8 cellular contexts compared by ENCODE assay signal in genomic region chr3:119293761-119294401, GRCh38. TPM values are rescaled to one million over a fixed set of nuclear protein-coding genes. Genes with fewer than 3 reads are reported as not detected.
A peak's percentile ranks its signal among the peaks of the same experiment; 100 is the strongest.
DNase-seq lines count a peak whose midpoint lies in the region; ATAC-seq lines count a peak whose summit lies in the region.

Gene ARHGAP31 (plus strand): TSS chr3:119294383. CDS start chr3:119294905, 522 bp downstream.

- ATAC-seq in HG02870 (IDR thresholded peaks at IDR 0.05; ENCODE audit: unreplicated experiment), result peak; percentile 47
- ATAC-seq in activated CD8-positive, alpha-beta memory T cell treated with anti-CD3 and anti-CD28 coated beads, Interleukin-2, amount 10 ng/mL, durations not matched to agents 7 days and 5 days, result peak; percentile 72

- H3K36me3 Mint-ChIP-seq in activated CD8-positive, alpha-beta memory T cell treated with anti-CD3 and anti-CD28 coated beads, Interleukin-2, amount 10 ng/mL, durations not matched to agents 7 days and 5 days, result no peaks in the 10 kb centered on the region

- H3K4me1 Mint-ChIP-seq in activated CD8-positive, alpha-beta memory T cell treated with anti-CD3 and anti-CD28 coated beads, Interleukin-2, amount 10 ng/mL, durations not matched to agents 7 days and 5 days, result peaks cover 44% of the 10 kb centered on the region

- DNase-seq in SIG-M5 treated with dmso at 0.1 percent for 504 hours (lab: John Stamatoyannopoulos, UW; ENCODE audit: unreplicated experiment) (peak; percentile 61), SIG-M5 (lab: John Stamatoyannopoulos, UW) (no peak)
- DNase-seq in NK-92 treated with Interleukin-12 subunit alpha and Interleukin-12 subunit beta, amount 100 ng/mL, for 24 hours (lab: John Stamatoyannopoulos, UW), result peak; percentile 57
- peak; percentile 84 for DNase-seq in activated CD8-positive, alpha-beta memory T cell treated with anti-CD3 and anti-CD28 coated beads, Interleukin-2, amount 10 ng/mL, durations not matched to agents 7 days and 5 days
- DNase-seq in stimulated activated CD8-positive, alpha-beta memory T cell treated with anti-CD3 and anti-CD28 coated beads, Interleukin-2, amount 100 ng/mL, for 48 hours (ENCODE audit: low read depth in 2 of 2), result peak; percentile 82 to 84

- CTCF ChIA-PET in activated CD8-positive, alpha-beta memory T cell treated with anti-CD3 and anti-CD28 coated beads, Interleukin-2, amount 10 ng/mL, durations not matched to agents 7 days and 5 days (lab: Charles Lee), result interaction anchor here (0.7 to 2.8 kb wide), 5 partner anchors 19 to 386 kb away, joined by 3 to 11 read pairs (median 4); partner anchors contain the start of genes B4GALT4 and TMEM39A

- peak within 1 kb of the TSS; percentile 69 for H3K27ac Mint-ChIP-seq in activated CD8-positive, alpha-beta memory T cell treated with anti-CD3 and anti-CD28 coated beads, Interleukin-2, amount 10 ng/mL, durations not matched to agents 7 days and 5 days

- no peaks in the 10 kb centered on the region for H3K9me3 Mint-ChIP-seq in activated CD8-positive, alpha-beta memory T cell treated with anti-CD3 and anti-CD28 coated beads, Interleukin-2, amount 10 ng/mL, durations not matched to agents 7 days and 5 days (ENCODE audit: low read depth)

- H3K36me3 ChIP-seq in endocrine pancreas (ENCODE audit: control insufficient read depth, insufficient read depth, low read length), result no peaks in the 10 kb centered on the region

- H3K4me1 ChIP-seq in endocrine pancreas (ENCODE audit: control insufficient read depth, insufficient read depth, low read length) (peaks cover 3% of the 10 kb centered on the region), mononuclear cell (ENCODE audit: insufficient read depth, low read length) (peaks cover 53% of the 10 kb centered on the region)

- H3K27me3 ChIP-seq in endocrine pancreas (ENCODE audit: control insufficient read depth, insufficient read depth, low read length) (no peaks in the 10 kb centered on the region), mononuclear cell (ENCODE audit: insufficient read depth, low read length) (no peaks in the 10 kb centered on the region)

- peaks cover 22% of the 10 kb centered on the region for H3K27me3 Mint-ChIP-seq in activated CD8-positive, alpha-beta memory T cell treated with anti-CD3 and anti-CD28 coated beads, Interleukin-2, amount 10 ng/mL, durations not matched to agents 7 days and 5 days

- peak within 1 kb of the TSS; percentile 38 for H3K4me3 ChIP-seq in endocrine pancreas (ENCODE audit: control insufficient read depth, insufficient read depth, low read length)
- H3K4me3 ChIP-seq in mononuclear cell (ENCODE audit: low read length), result peak within 1 kb of the TSS; percentile 65

- peak within 1 kb of the TSS; percentile 55 for H3K9ac ChIP-seq in endocrine pancreas (ENCODE audit: control insufficient read depth, insufficient read depth, low read length)

- H3K4me3 Mint-ChIP-seq in activated CD8-positive, alpha-beta memory T cell treated with anti-CD3 and anti-CD28 coated beads, Interleukin-2, amount 10 ng/mL, durations not matched to agents 7 days and 5 days, result peak within 1 kb of the TSS; percentile 79

- H3K9me3 ChIP-seq in endocrine pancreas (ENCODE audit: control insufficient read depth, low read length) (no peaks in the 10 kb centered on the region), mononuclear cell (ENCODE audit: low read depth, low read length) (no peaks in the 10 kb centered on the region)

RNA-seq across cellular contexts. Expression of gene ARHGAP31, which starts in this region (rescaled TPM):
- 1 to 10 TPM; 1.4 to 8.3 TPM for total RNA-seq in activated CD8-positive, alpha-beta memory T cell treated with anti-CD3 and anti-CD28 coated beads, Interleukin-2, amount 10 ng/mL, durations not matched to agents 7 days and 5 days
- total RNA-seq in mononuclear cell, result 4.0 TPM
